Comparison of ENCODE assay signal across 10 cellular contexts in the genomic region with DNA sequence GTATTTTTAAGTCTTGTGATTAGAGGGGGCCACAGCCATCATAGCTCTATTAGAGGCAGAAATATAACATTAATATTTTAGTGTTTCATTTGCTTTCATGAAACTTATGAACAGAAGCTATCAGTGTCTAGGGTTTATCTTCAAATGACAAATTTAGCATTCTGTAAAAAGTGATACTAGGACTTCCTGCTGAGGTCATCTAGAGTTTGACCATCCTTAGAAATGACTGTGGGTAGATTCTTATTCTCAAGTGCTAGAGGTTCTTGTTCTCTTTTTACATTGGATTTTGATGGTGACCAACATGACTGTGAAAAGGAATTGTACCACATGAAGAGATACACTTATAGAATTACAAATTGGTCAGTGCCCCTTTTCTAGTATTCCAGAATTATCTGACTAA.
"Had no signal": no experiment of that assay in that cellular context is flagged by ENCODE, and none has a peak within 500 bp of the region (broad histone marks: within the 10 kb centered on the region; RNA-seq: fewer than 3 reads in every experiment).

No MANE protein-coding gene starts in this region.

- ATAC-seq: activated CD8-positive, alpha-beta T cell treated with anti-CD3 and anti-CD28 coated beads for 36 hours; left cardiac atrium; lower lobe of right lung had no signal

- DNase-seq: activated CD8-positive, alpha-beta memory T cell treated with anti-CD3 and anti-CD28 coated beads, Interleukin-2, amount 50 U/mL, for 4 hours; activated CD8-positive, alpha-beta T cell treated with anti-CD3 and anti-CD28 coated beads for 36 hours; aorta; head of caudate nucleus; left cardiac atrium; lower lobe of right lung; stimulated activated CD4-positive, alpha-beta T cell treated with anti-CD3 and anti-CD28 coated beads, Interleukin-4, amount 100 ng/mL, for 24 hours; stomach had no signal

- FAIRE-seq: bronchial epithelial cell, endometrium had no signal
